ENCODE assay signal across 18 cellular contexts in genomic region chr9:5274770-5275169, GRCh38.
DNase-seq lines count a peak whose midpoint lies in the region; ATAC-seq and TF ChIP-seq lines count a peak whose summit lies in the region.
"Had no signal": no experiment of that assay in that cellular context is flagged by ENCODE, and none has a peak within 500 bp of the region (broad histone marks: within the 10 kb centered on the region; RNA-seq: fewer than 3 reads in every experiment).

No MANE protein-coding gene starts in this region.

- no peak for TF ChIP-seq CTCF in GM12865 (IDR thresholded peaks at IDR 0.05; ENCODE audit: insufficient read depth, low read depth, low read length, missing control alignments)

- no peak overlapping the region for H3K4me3 ChIP-seq in GM12865 (ENCODE audit: low read depth, low read length)
- H3K4me3 ChIP-seq: A549, SJSA1 had no signal

- DNase-seq in GM12865 (ENCODE audit: low read depth) (peak; percentile 30), AG08396 (ENCODE audit: low spot score) (no peak)
- DNase-seq: GDM1, HFFc6, MV-4-11, NCI-H1417, NCI-H187 treated with DMSO at 0.1 percent for 48 hours, NCI-H2171, NCI-H446, NCI-H69, T-helper 2 cell had no signal

- ATAC-seq in GM18870 (IDR thresholded peaks at IDR 0.05; ENCODE audit: unreplicated experiment) (peak; percentile 62), HG02678 (IDR thresholded peaks at IDR 0.05; ENCODE audit: unreplicated experiment) (peak; percentile 46), HG03565 (IDR thresholded peaks at IDR 0.05; ENCODE audit: unreplicated experiment) (peak; percentile 52), HG03025 (IDR thresholded peaks at IDR 0.05; ENCODE audit: low FRiP score, unreplicated experiment) (no peak), HG03196 (IDR thresholded peaks at IDR 0.05; ENCODE audit: unreplicated experiment) (no peak)
- ATAC-seq: A549 had no signal

Comparison
In these comparisons a context has a peak if more than half of its experiments do, and no peak if none do; other contexts are left out.
1. ATAC-seq: peak in GM18870 (single experiment), HG02678 (single experiment) and HG03565 (single experiment); none in HG03025 (single experiment) and HG03196 (single experiment).